Comparison of ENCODE assay signal across 24 cellular contexts in genomic region chr4:82746705-82747567, GRCh38. TPM values are rescaled to one million over a fixed set of nuclear protein-coding genes. Genes with fewer than 3 reads are reported as not detected.
DNase-seq lines count a peak whose midpoint lies in the region; ATAC-seq and TF ChIP-seq lines count a peak whose summit lies in the region.
"Had no signal": no experiment of that assay in that cellular context is flagged by ENCODE, and none has a peak within 500 bp of the region (broad histone marks: within the 10 kb centered on the region; RNA-seq: fewer than 3 reads in every experiment).

No MANE protein-coding gene starts in this region.

- no peak overlapping the region for H3K4me2 ChIP-seq in GM23338

- H3K27me3 ChIP-seq in GM23338 (ENCODE audit: insufficient read depth), result no peaks in the 10 kb centered on the region
- H3K27me3 ChIP-seq in iPS-20b (ENCODE audit: insufficient read depth, low read length), result no peaks in the 10 kb centered on the region
- H3K27me3 ChIP-seq: brain microvascular endothelial cell, neutrophil had no signal

- H3K27ac Mint-ChIP-seq in GM23338 (no peak overlapping the region; the same call in 1 of the 2 replicates), brain (peak overlapping the region; percentile 17 to 96 (median 90)), mesothelial cell of epicardium (peak overlapping the region; percentile 19)
- H3K27ac Mint-ChIP-seq: activated naive CD8-positive, alpha-beta T cell treated with anti-CD3 and anti-CD28 coated beads, Interleukin-2, amount 10 ng/mL, durations not matched to agents 7 days and 5 days; CD8-positive, alpha-beta T cell had no signal

- H3K27me3 Mint-ChIP-seq in GM23338 (ENCODE audit: insufficient read depth, low read depth, poor library complexity) (peaks cover 2% of the 10 kb centered on the region), brain (peaks cover 4% of the 10 kb centered on the region), mesothelial cell of epicardium (ENCODE audit: low read depth) (no peaks in the 10 kb centered on the region)

- no peaks in the 10 kb centered on the region for H3F3A ChIP-seq in GM23338 (replicated peaks; ENCODE audit: low read depth)

- H3K9me2 ChIP-seq in GM23338 (ENCODE audit: insufficient read depth), result no peaks in the 10 kb centered on the region

- DNase-seq in GM23338 (ENCODE audit: low spot score) (no peak), mesothelial cell of epicardium (ENCODE audit: low spot score in 2 of 2, unreplicated experiment in 2 of 2) (no peak), NCI-H1105 treated with DMSO at 0.1 percent for 48 hours (lab: John Stamatoyannopoulos, UW) (no peak), NCI-H1092 treated with DMSO at 0.1 percent for 48 hours (lab: John Stamatoyannopoulos, UW) (no peak)
- DNase-seq: activated CD4-positive, alpha-beta T cell treated with anti-CD3 and anti-CD28 coated beads for 1 hour; activated effector memory CD4-positive, alpha-beta T cell treated with anti-CD3 and anti-CD28 coated beads, Interleukin-2, amount 50 U/mL, for 16 hours; activated naive CD8-positive, alpha-beta T cell treated with anti-CD3 and anti-CD28 coated beads, Interleukin-2, amount 10 ng/mL, durations not matched to agents 7 days and 5 days; AML-193; brain microvascular endothelial cell; CD8-positive, alpha-beta T cell; DMS153; NCI-H1048; NCI-H2029; NCI-H2227 treated with DMSO at 0.1 percent for 48 hours; NCI-H774; psoas muscle had no signal

- peaks cover 23% of the 10 kb centered on the region for H3K4me1 ChIP-seq in GM23338 (ENCODE audit: insufficient read depth)
- peaks cover 25% of the 10 kb centered on the region for H3K4me1 ChIP-seq in iPS-20b (ENCODE audit: insufficient read depth, low read length)
- H3K4me1 ChIP-seq: psoas muscle had no signal

- H2AFZ ChIP-seq in GM23338, result no peak overlapping the region

- H3K4me3 Mint-ChIP-seq in GM23338 (no peak overlapping the region), brain (peak overlapping the region in 1 of 5 experiments; percentile 57), mesothelial cell of epicardium (no peak overlapping the region)
- H3K4me3 Mint-ChIP-seq: activated naive CD8-positive, alpha-beta T cell treated with anti-CD3 and anti-CD28 coated beads, Interleukin-2, amount 10 ng/mL, durations not matched to agents 7 days and 5 days; CD8-positive, alpha-beta T cell had no signal

- H3K27ac ChIP-seq in GM23338 (ENCODE audit: low read depth) (no peak overlapping the region), iPS-20b (ENCODE audit: low read length) (no peak overlapping the region)
- H3K27ac ChIP-seq: brain microvascular endothelial cell, coronary artery, neutrophil, psoas muscle, RWPE1 had no signal

- no peaks in the 10 kb centered on the region for H3K36me3 ChIP-seq in GM23338 (ENCODE audit: insufficient read depth)
- H3K36me3 ChIP-seq in iPS-20b (ENCODE audit: insufficient read depth, low read depth, low read length), result no peaks in the 10 kb centered on the region
- H3K36me3 ChIP-seq: brain microvascular endothelial cell, neutrophil had no signal

- no peaks in the 10 kb centered on the region for H3K9me3 Mint-ChIP-seq in GM23338
- H3K9me3 Mint-ChIP-seq in brain, result no peaks in the 10 kb centered on the region
- H3K9me3 Mint-ChIP-seq in mesothelial cell of epicardium, result no peaks in the 10 kb centered on the region
- H3K9me3 Mint-ChIP-seq: activated naive CD8-positive, alpha-beta T cell treated with anti-CD3 and anti-CD28 coated beads, Interleukin-2, amount 10 ng/mL, durations not matched to agents 7 days and 5 days; CD8-positive, alpha-beta T cell had no signal

- TF ChIP-seq CTCF in GM23338 (conservative IDR thresholded peaks at IDR 0.05; ENCODE audit: low read depth in 2 of 2) (no peak), brain (conservative IDR thresholded peaks at IDR 0.05) (no peak), mesothelial cell of epicardium (IDR thresholded peaks at IDR 0.05; ENCODE audit: unreplicated experiment) (no peak)

- H4K20me1 ChIP-seq in GM23338 (replicated peaks; ENCODE audit: insufficient read depth), result no peaks in the 10 kb centered on the region

- 0 out of 2 replicates have a peak overlapping the region, but pooled peaks have one; percentile 25 for H3K9ac ChIP-seq in iPS-20b (ENCODE audit: low read depth, low read length)

- H3K9me3 ChIP-seq in iPS-20b (ENCODE audit: insufficient read depth, low read depth, low read length), result no peaks in the 10 kb centered on the region
- H3K9me3 ChIP-seq: neutrophil, psoas muscle had no signal

- H3K4me3 ChIP-seq in GM23338, result no peak overlapping the region
- no peak overlapping the region for H3K4me3 ChIP-seq in iPS-20b (ENCODE audit: low read length)
- H3K4me3 ChIP-seq: coronary artery, lung, psoas muscle had no signal

- H3K79me2 ChIP-seq in GM23338 (replicated peaks; ENCODE audit: insufficient read depth), result no peaks in the 10 kb centered on the region

- no peak; the same call in 2 of the 3 replicates for ATAC-seq in GM23338
- ATAC-seq in GM21381 (IDR thresholded peaks at IDR 0.05; ENCODE audit: unreplicated experiment), result no peak
- no peak for ATAC-seq in GM21737 (IDR thresholded peaks at IDR 0.05; ENCODE audit: unreplicated experiment)
- ATAC-seq: CD8-positive, alpha-beta T cell; psoas muscle had no signal

- peaks cover 23% of the 10 kb centered on the region for H3K4me1 Mint-ChIP-seq in GM23338
- peaks cover 68% of the 10 kb centered on the region for H3K4me1 Mint-ChIP-seq in brain
- peaks cover 48% of the 10 kb centered on the region for H3K4me1 Mint-ChIP-seq in mesothelial cell of epicardium
- H3K4me1 Mint-ChIP-seq: activated naive CD8-positive, alpha-beta T cell treated with anti-CD3 and anti-CD28 coated beads, Interleukin-2, amount 10 ng/mL, durations not matched to agents 7 days and 5 days had no signal

- no peaks in the 10 kb centered on the region for H3K36me3 Mint-ChIP-seq in GM23338 (ENCODE audit: low read depth)
- peaks cover 6% of the 10 kb centered on the region for H3K36me3 Mint-ChIP-seq in brain
- H3K36me3 Mint-ChIP-seq in mesothelial cell of epicardium, result no peaks in the 10 kb centered on the region
- H3K36me3 Mint-ChIP-seq: activated naive CD8-positive, alpha-beta T cell treated with anti-CD3 and anti-CD28 coated beads, Interleukin-2, amount 10 ng/mL, durations not matched to agents 7 days and 5 days; CD8-positive, alpha-beta T cell had no signal

TF ChIP-seq in GM23338, 12 proteins besides CTCF, POLR2A, EP300 and RAD21 (continues in another document):
- peak; percentile 58 for TF ChIP-seq POLR2AphosphoS5 (IDR thresholded peaks at IDR 0.05; ENCODE audit: low read depth)

RNA-seq across cellular contexts. Expression of gene SCD5, which starts 51.7 kb away (rescaled TPM):
- total RNA-seq in GM23338 (2014; rRNA removed; shearing (Covaris generic)), result 1.5 and 1.6 TPM in 2 replicates
- polyA plus RNA-seq in GM23338 (2016; fragmentation: Nextera tagmentation; extraction: Ambion mirVana) (0.79 and 0.85 TPM in 2 replicates), brain (ENCODE audit: insufficient read depth, low read depth, low replicate concordance) (188 TPM)
- total RNA-seq in mesothelial cell of epicardium, result 25.7 to 27.2 TPM (median 26.1 TPM) in 3 replicates

Comparison
In these comparisons a context has a peak if more than half of its experiments do, and no peak if none do; other contexts are left out.
1. RNA of gene SCD5, which starts 51.7 kb away (total RNA-seq): 25.7 to 27.2 TPM in mesothelial cell of epicardium; 1.5 to 1.6 TPM in GM23338; every median in the first group is over 10 times any median in the second.